In genomic region chr3:179702271-179702947, GRCh38 we compare ENCODE assay signal across 24 cellular contexts.
"Had no signal": no experiment of that assay in that cellular context is flagged by ENCODE, and none has a peak within 500 bp of the region (broad histone marks: within the 10 kb centered on the region; RNA-seq: fewer than 3 reads in every experiment).

No MANE protein-coding gene starts in this region.

- H3K27ac ChIP-seq: ascending aorta, breast epithelium, epithelial cell of prostate, foreskin keratinocyte, prostate gland, skin epidermis, vagina had no signal

- H3K27ac Mint-ChIP-seq: activated naive CD4-positive, alpha-beta T cell treated with anti-CD3 and anti-CD28 coated beads, Interleukin-2, amount 50 U/mL, for 24 hours; effector memory CD8-positive, alpha-beta T cell; memory B cell; stimulated activated naive CD8-positive, alpha-beta T cell treated with anti-CD3 and anti-CD28 coated beads, Interleukin-15, Interleukin-2, amounts not matched to agents 100 ng/mL and 50 ng/mL, for 24 hours had no signal

- H3K4me3 ChIP-seq: ascending aorta, breast epithelium, mucosa of descending colon, prostate gland, skin epidermis, vagina had no signal

- ATAC-seq: effector memory CD8-positive, alpha-beta T cell; foreskin keratinocyte; left ventricle myocardium superior; mucosa of descending colon; right cardiac atrium had no signal

- H3K9me3 Mint-ChIP-seq: activated naive CD4-positive, alpha-beta T cell treated with anti-CD3 and anti-CD28 coated beads, Interleukin-2, amount 50 U/mL, for 24 hours; effector memory CD8-positive, alpha-beta T cell; memory B cell; stimulated activated naive CD8-positive, alpha-beta T cell treated with anti-CD3 and anti-CD28 coated beads, Interleukin-15, Interleukin-2, amounts not matched to agents 100 ng/mL and 50 ng/mL, for 24 hours had no signal

- DNase-seq: activated CD4-positive, alpha-beta T cell treated with anti-CD3 and anti-CD28 coated beads, Interleukin-2, amount 50 U/mL, for 1 hour; activated CD8-positive, alpha-beta memory T cell treated with anti-CD3 and anti-CD28 coated beads, Interleukin-2, amount 50 U/mL, for 4 hours; activated effector memory CD4-positive, alpha-beta T cell treated with anti-CD3 and anti-CD28 coated beads, Interleukin-2, amount 50 U/mL, for 16 hours; activated T-cell treated with anti-CD3 and anti-CD28 coated beads, Interleukin-2, amount 50 U/mL, for 48 hours; effector memory CD8-positive, alpha-beta T cell; foreskin keratinocyte; head of caudate nucleus; kidney glomerular epithelial cell; left ventricle myocardium superior; mucosa of descending colon; naive B cell; right cardiac atrium; T-helper 1 cell; T1000; trophoblast cell had no signal

- H3K4me3 Mint-ChIP-seq: activated naive CD4-positive, alpha-beta T cell treated with anti-CD3 and anti-CD28 coated beads, Interleukin-2, amount 50 U/mL, for 24 hours; effector memory CD8-positive, alpha-beta T cell; memory B cell; stimulated activated naive CD8-positive, alpha-beta T cell treated with anti-CD3 and anti-CD28 coated beads, Interleukin-15, Interleukin-2, amounts not matched to agents 100 ng/mL and 50 ng/mL, for 24 hours had no signal

- H3K4me1 Mint-ChIP-seq: activated naive CD4-positive, alpha-beta T cell treated with anti-CD3 and anti-CD28 coated beads, Interleukin-2, amount 50 U/mL, for 24 hours had no signal

- H3K27me3 Mint-ChIP-seq: activated naive CD4-positive, alpha-beta T cell treated with anti-CD3 and anti-CD28 coated beads, Interleukin-2, amount 50 U/mL, for 24 hours; effector memory CD8-positive, alpha-beta T cell; memory B cell; naive B cell; stimulated activated naive CD8-positive, alpha-beta T cell treated with anti-CD3 and anti-CD28 coated beads, Interleukin-15, Interleukin-2, amounts not matched to agents 100 ng/mL and 50 ng/mL, for 24 hours had no signal

- H3K27me3 ChIP-seq: ascending aorta, breast epithelium, foreskin keratinocyte, vagina had no signal

- H3K4me1 ChIP-seq: ascending aorta, breast epithelium, foreskin keratinocyte, prostate gland, vagina had no signal

- H3K36me3 ChIP-seq: ascending aorta, breast epithelium, prostate gland, vagina had no signal

- H3K9me3 ChIP-seq: ascending aorta, breast epithelium, mucosa of descending colon, prostate gland, vagina had no signal
